7 cellular contexts compared by ENCODE assay signal in genomic region chr15:59803293-59803966, GRCh38.
DNase-seq lines count a peak whose midpoint lies in the region; ATAC-seq and TF ChIP-seq lines count a peak whose summit lies in the region.
"Not testable (repeated sequence)": the region's sequence is repeated elsewhere in the genome, so short reads cannot be mapped to it uniquely, and the experiment has no call there.

No MANE protein-coding gene starts in this region.

- ATAC-seq in RWPE2 (ENCODE audit: low read depth), result peak; percentile 67
- ATAC-seq in natural killer cell treated with Interleukin-12 subunit alpha and Interleukin-12 subunit beta and Interleukin-15 and Interleukin-18, amount 100 ng/mL, for 72 hours, result not testable (repeated sequence)

- TF ChIP-seq CTCF in RWPE2 (IDR thresholded peaks at IDR 0.05; ENCODE audit: poor library complexity, severe bottlenecking); fibroblast of villous mesenchyme (IDR thresholded peaks at IDR 0.05; ENCODE audit: insufficient read depth, low read depth, low read length): not testable (repeated sequence)

- not testable (repeated sequence) for H3K9me3 Mint-ChIP-seq in natural killer cell treated with Interleukin-12 subunit alpha and Interleukin-12 subunit beta and Interleukin-15 and Interleukin-18, amount 100 ng/mL, for 72 hours

- H3K4me3 Mint-ChIP-seq in natural killer cell treated with Interleukin-12 subunit alpha and Interleukin-12 subunit beta and Interleukin-15 and Interleukin-18, amount 100 ng/mL, for 72 hours, result peak overlapping the region; percentile 11

- not testable (repeated sequence) for H3K9me3 ChIP-seq in KOPT-K1 (ENCODE audit: insufficient read depth, low read length, poor library complexity, severe bottlenecking); RWPE2 (ENCODE audit: severe bottlenecking)

- not testable (repeated sequence) for H3K4me1 Mint-ChIP-seq in natural killer cell treated with Interleukin-12 subunit alpha and Interleukin-12 subunit beta and Interleukin-15 and Interleukin-18, amount 100 ng/mL, for 72 hours (ENCODE audit: low read depth in 2 of 2)

- peaks cover 15% of the 10 kb centered on the region for H3K4me1 ChIP-seq in RWPE2 (ENCODE audit: insufficient read depth, poor library complexity, severe bottlenecking)

- H3K27ac Mint-ChIP-seq in natural killer cell treated with Interleukin-12 subunit alpha and Interleukin-12 subunit beta and Interleukin-15 and Interleukin-18, amount 100 ng/mL, for 72 hours, result not testable (repeated sequence)

- H3K4me3 ChIP-seq in RWPE2 (ENCODE audit: severe bottlenecking), result peak overlapping the region; percentile 12
- peak overlapping the region; percentile 32 for H3K4me3 ChIP-seq in fibroblast of villous mesenchyme (ENCODE audit: low read depth, low read length)

- H3K27me3 ChIP-seq in RWPE2 (ENCODE audit: insufficient read depth, poor library complexity, severe bottlenecking), result not testable (repeated sequence)

- peak overlapping the region; percentile 84 for H3K27ac ChIP-seq in KOPT-K1 (ENCODE audit: low read depth, low read length, poor library complexity, severe bottlenecking)
- peak overlapping the region; percentile 4 for H3K27ac ChIP-seq in RWPE2 (ENCODE audit: poor library complexity, severe bottlenecking)

- H3K36me3 ChIP-seq in KOPT-K1 (ENCODE audit: insufficient read depth, low read length); RWPE2 (ENCODE audit: low read depth): not testable (repeated sequence)

- H3K36me3 Mint-ChIP-seq in natural killer cell treated with Interleukin-12 subunit alpha and Interleukin-12 subunit beta and Interleukin-15 and Interleukin-18, amount 100 ng/mL, for 72 hours, result not testable (repeated sequence)

- H3K27me3 Mint-ChIP-seq in natural killer cell treated with Interleukin-12 subunit alpha and Interleukin-12 subunit beta and Interleukin-15 and Interleukin-18, amount 100 ng/mL, for 72 hours, result peaks cover 16 to 26% of the 10 kb centered on the region in 2 donors

- DNase-seq in RWPE2 (ENCODE audit: low spot score); natural killer cell treated with Interleukin-12 subunit alpha and Interleukin-12 subunit beta and Interleukin-15 and Interleukin-18, amount 100 ng/mL, for 72 hours (ENCODE audit: low spot score): not testable (repeated sequence)
- DNase-seq in activated CD8-positive, alpha-beta memory T cell treated with anti-CD3 and anti-CD28 coated beads for 1 hour (ENCODE audit: extremely low read depth in 1 of 2, low read depth in 1 of 2), result peak; percentile 51
- DNase-seq in activated naive CD4-positive, alpha-beta T cell treated with anti-CD3 and anti-CD28 coated beads, Interleukin-2, amount 50 U/mL, for 16 hours, result peak; percentile 50
- DNase-seq in fibroblast of villous mesenchyme (ENCODE audit: low read depth), result peak; percentile 20
- DNase-seq in stimulated activated CD8-positive, alpha-beta memory T cell treated with anti-CD3 and anti-CD28 coated beads, Interleukin-12 subunit alpha, Interleukin-12 subunit beta, amount 100 ng/mL, for 24 hours (ENCODE audit: extremely low read depth), result peak; percentile 16
